21 cellular contexts compared by ENCODE assay signal in genomic region chr9:89544280-89544664, GRCh38. TPM values are rescaled to one million over a fixed set of nuclear protein-coding genes. Genes with fewer than 3 reads are reported as not detected.
DNase-seq lines count a peak whose midpoint lies in the region; ATAC-seq and TF ChIP-seq lines count a peak whose summit lies in the region.
"Had no signal": no experiment of that assay in that cellular context is flagged by ENCODE, and none has a peak within 500 bp of the region (broad histone marks: within the 10 kb centered on the region; RNA-seq: fewer than 3 reads in every experiment).

No MANE protein-coding gene starts in this region.

- intact Hi-C loops in psoas muscle (cut with DNase I) = loop anchor here (10.0 kb wide), 5 partner anchors 59 to 369 kb away; partner anchors contain the start of gene SHC3 (in 1 of the 2)

- peaks cover 15% of the 10 kb centered on the region for H3K9me3 Mint-ChIP-seq in activated CD4-positive, alpha-beta T cell treated with anti-CD3 and anti-CD28 coated beads, Interleukin-2, amount 10 ng/mL, durations not matched to agents 7 days and 5 days
- H3K9me3 Mint-ChIP-seq in H9 = peaks cover 15 to 17% of the 10 kb centered on the region in 2 experiments
- peaks cover 25% of the 10 kb centered on the region for H3K9me3 Mint-ChIP-seq in WTC11

- H3K23me2 ChIP-seq in H9 (ENCODE audit: insufficient read length, low read depth, low read length, poor library complexity, severe bottlenecking) = no peaks in the 10 kb centered on the region

- ATAC-seq in WTC11 (peak; percentile 69), psoas muscle (peak; percentile 3 to 20 (median 6)), GM19324 (IDR thresholded peaks at IDR 0.05; ENCODE audit: low FRiP score, unreplicated experiment) (no peak)
- ATAC-seq: heart left ventricle; left lobe of liver; naive thymus-derived CD4-positive, alpha-beta T cell; Right ventricle myocardium inferior had no signal

- peaks cover 17% of the 10 kb centered on the region for H3K36me3 Mint-ChIP-seq in activated CD4-positive, alpha-beta T cell treated with anti-CD3 and anti-CD28 coated beads, Interleukin-2, amount 10 ng/mL, durations not matched to agents 7 days and 5 days (ENCODE audit: low read depth)
- H3K36me3 Mint-ChIP-seq in H9 (ENCODE audit: insufficient read depth in 1 of 3, low read depth in 3 of 3) = peaks cover 4 to 17% (median 12%) of the 10 kb centered on the region in 3 experiments; a peak in 6 of 7 replicates
- peaks cover 18% of the 10 kb centered on the region for H3K36me3 Mint-ChIP-seq in WTC11

- H3K9me3 ChIP-seq in H9 (ENCODE audit: control insufficient read depth, low read depth, low read length) = no peaks in the 10 kb centered on the region
- H3K9me3 ChIP-seq in psoas muscle = no peaks in the 10 kb centered on the region
- H3K9me3 ChIP-seq: MG63, suprapubic skin had no signal

- no peak overlapping the region for H3T11ph ChIP-seq in H9 (ENCODE audit: low read length)

- H2BK15ac ChIP-seq in H9 (ENCODE audit: low read depth, low read length) = no peak overlapping the region

- DNase-seq in activated CD4-positive, alpha-beta T cell treated with anti-CD3 and anti-CD28 coated beads, Interleukin-2, amount 10 ng/mL, durations not matched to agents 7 days and 5 days = no peak
- no peak for DNase-seq in activated CD4-positive, alpha-beta T cell treated with anti-CD3 and anti-CD28 coated beads for 1 hour
- DNase-seq in H9 = peak; percentile 54
- DNase-seq in WTC11 (ENCODE audit: low spot score) = no peak
- no peak for DNase-seq in psoas muscle
- no peak for DNase-seq in GM13976 (ENCODE audit: low spot score)
- no peak for DNase-seq in HuH-7.5 (ENCODE audit: low spot score)
- DNase-seq: activated effector memory CD4-positive, alpha-beta T cell treated with Interleukin-2 at 50 U/mL for 16 hours; heart left ventricle; MG63; naive thymus-derived CD4-positive, alpha-beta T cell; NCI-H146; stimulated activated CD4-positive, alpha-beta T cell treated with anti-CD3 and anti-CD28 coated beads, Interleukin-2, amount 100 ng/mL, for 24 hours had no signal

- H3K4ac ChIP-seq in H9 (ENCODE audit: low read depth, low read length) = no peak overlapping the region

- no peak overlapping the region for H2BK120ac ChIP-seq in H9 (ENCODE audit: low read depth, low read length, poor library complexity, severe bottlenecking)

- H2BK12ac ChIP-seq in H9 (ENCODE audit: insufficient read length, low read depth, low read length) = no peak overlapping the region

- H2BK20ac ChIP-seq in H9 (ENCODE audit: low read depth, low read length, poor library complexity, severe bottlenecking) = no peak overlapping the region

- H3K4me1 Mint-ChIP-seq in activated CD4-positive, alpha-beta T cell treated with anti-CD3 and anti-CD28 coated beads, Interleukin-2, amount 10 ng/mL, durations not matched to agents 7 days and 5 days = peaks cover 45% of the 10 kb centered on the region
- H3K4me1 Mint-ChIP-seq in H9 = peaks cover 17 to 18% of the 10 kb centered on the region in 2 experiments
- H3K4me1 Mint-ChIP-seq in WTC11 = peaks cover 20% of the 10 kb centered on the region

- H3K4me1 ChIP-seq in H9 (ENCODE audit: insufficient read depth, low read length) (peaks cover 2% of the 10 kb centered on the region; the same call in 1 of the 2 replicates), psoas muscle (no peaks in the 10 kb centered on the region)

- no peaks in the 10 kb centered on the region for H3K36me3 ChIP-seq in psoas muscle (ENCODE audit: insufficient read depth in 1 of 2, low read depth in 1 of 2)
- H3K36me3 ChIP-seq: heart left ventricle, MG63, suprapubic skin had no signal

- in situ Hi-C loops in GM13976 (cut with MboI; ENCODE audit: low sequenced_read_pairs, unreplicated experiment) = no loop called here

- no peak overlapping the region for H3K9ac ChIP-seq in H9 (ENCODE audit: extremely low read depth, insufficient read length, low read length)

- H2BK5ac ChIP-seq in H9 (ENCODE audit: insufficient read length, low read length) = no peak overlapping the region

- H3K27ac ChIP-seq in H9 (ENCODE audit: insufficient read length, low read depth, low read length) (no peak overlapping the region), psoas muscle (no peak overlapping the region)
- H3K27ac ChIP-seq: C4-2B, epithelial cell of prostate, heart left ventricle, suprapubic skin had no signal

- no peak overlapping the region for H3K4me3 Mint-ChIP-seq in activated CD4-positive, alpha-beta T cell treated with anti-CD3 and anti-CD28 coated beads, Interleukin-2, amount 10 ng/mL, durations not matched to agents 7 days and 5 days
- H3K4me3 Mint-ChIP-seq in H9 (no peak overlapping the region), WTC11 (no peak overlapping the region)
- H3K4me3 Mint-ChIP-seq: T-helper 2 cell treated with Interferon-gamma antibody and Interleukin-4, amounts not matched to agents 5 μg/mL and 100 μg/mL, for 36 hours had no signal

- no peak overlapping the region for H3K4me3 ChIP-seq in psoas muscle
- H3K4me3 ChIP-seq: heart left ventricle, MG63, smooth muscle cell, suprapubic skin had no signal

- no peak overlapping the region for H4K5ac ChIP-seq in H9 (ENCODE audit: insufficient read length, low read depth, low read length)

- no peak overlapping the region for H3K14ac ChIP-seq in H9 (ENCODE audit: insufficient read depth, low read length)

- H3K79me1 ChIP-seq in H9 (ENCODE audit: insufficient read depth, low read depth, low read length, poor library complexity, severe bottlenecking) = no peaks in the 10 kb centered on the region

- H3K23ac ChIP-seq in H9 (ENCODE audit: insufficient read length, low read depth, low read length) = no peak overlapping the region

- no peaks in the 10 kb centered on the region for H3K79me2 ChIP-seq in H9 (ENCODE audit: insufficient read depth, low read length)

- no peak overlapping the region for H3K4me2 ChIP-seq in H9 (ENCODE audit: insufficient read depth, insufficient read length, low read length)
- H3K4me2 ChIP-seq: smooth muscle cell had no signal

- WGBS in H9 (ENCODE audit: extremely low coverage, insufficient read length, low lambda C conversion rate) = no CpG with 5 or more reads among the region's 5 CpGs
- 56 to 79% (median 66%) methylated on average over 5 of the region's 5 CpGs for WGBS in psoas muscle, 3 donors

- H2AK5ac ChIP-seq in H9 (ENCODE audit: insufficient read length, low read length) = no peak overlapping the region

- no peak overlapping the region for H3K18ac ChIP-seq in H9 (ENCODE audit: insufficient read length, low read depth, low read length)

- H4K20me1 ChIP-seq in H9 (ENCODE audit: control insufficient read depth, insufficient read depth, insufficient read length) = no peaks in the 10 kb centered on the region

- no peak overlapping the region for H2AFZ ChIP-seq in H9 (ENCODE audit: low read length)

- no peaks in the 10 kb centered on the region for H3K27me3 Mint-ChIP-seq in activated CD4-positive, alpha-beta T cell treated with anti-CD3 and anti-CD28 coated beads, Interleukin-2, amount 10 ng/mL, durations not matched to agents 7 days and 5 days
- peaks cover 8% of the 10 kb centered on the region for H3K27me3 Mint-ChIP-seq in H9 (ENCODE audit: low read depth)
- peaks cover 3% of the 10 kb centered on the region; the same call in 1 of the 2 replicates for H3K27me3 Mint-ChIP-seq in WTC11 (ENCODE audit: low read depth)
- H3K27me3 Mint-ChIP-seq: naive thymus-derived CD4-positive, alpha-beta T cell had no signal

- POLR2A ChIA-PET in activated CD4-positive, alpha-beta T cell treated with anti-CD3 and anti-CD28 coated beads, Interleukin-2, amount 10 ng/mL, durations not matched to agents 7 days and 5 days (lab: Charles Lee) = interaction anchor here (0.6 to 1.1 kb wide), 2 partner anchors 55 to 130 kb away, joined by 3 to 5 read pairs; no protein-coding TSS in a partner anchor
- POLR2A ChIA-PET in WTC11 (lab: Charles Lee) = no interaction called here

- H3K27ac Mint-ChIP-seq in activated CD4-positive, alpha-beta T cell treated with anti-CD3 and anti-CD28 coated beads, Interleukin-2, amount 10 ng/mL, durations not matched to agents 7 days and 5 days = peak overlapping the region; percentile 33
- peak overlapping the region in 2 of 3 experiments; percentile 34 to 45; a peak in 1 of 7 replicates for H3K27ac Mint-ChIP-seq in H9
- peak overlapping the region; percentile 50; the same call in 1 of the 2 replicates for H3K27ac Mint-ChIP-seq in WTC11
- H3K27ac Mint-ChIP-seq: T-helper 2 cell treated with Interferon-gamma antibody and Interleukin-4, amounts not matched to agents 5 μg/mL and 100 μg/mL, for 36 hours had no signal

- H3K27me3 ChIP-seq in H9 (ENCODE audit: insufficient read depth, low read length) = no peaks in the 10 kb centered on the region
- no peaks in the 10 kb centered on the region for H3K27me3 ChIP-seq in psoas muscle (ENCODE audit: insufficient read depth in 3 of 3, low read length in 2 of 3)
- H3K27me3 ChIP-seq: heart left ventricle, MG63, suprapubic skin had no signal

- no peak overlapping the region for H4K91ac ChIP-seq in H9 (ENCODE audit: insufficient read length, low read depth, low read length)

- H4K8ac ChIP-seq in H9 (replicated peaks; ENCODE audit: insufficient read length, low read depth, low read length) = no peak overlapping the region

- CTCF ChIA-PET in activated CD4-positive, alpha-beta T cell treated with anti-CD3 and anti-CD28 coated beads, Interleukin-2, amount 10 ng/mL, durations not matched to agents 7 days and 5 days (lab: Charles Lee) = interaction anchor here (0.7 kb wide), 1 partner anchor 142 kb away, joined by 6 read pairs; no protein-coding TSS in a partner anchor
- CTCF ChIA-PET in WTC11 (lab: Charles Lee) = interaction anchor here (0.7 to 3.6 kb wide), 6 partner anchors 12 to 310 kb away, joined by 3 to 25 read pairs (median 5); no protein-coding TSS in a partner anchor

- no peak overlapping the region for H3K56ac ChIP-seq in H9 (ENCODE audit: insufficient read length, low read depth, low read length)

- TF ChIP-seq CTCF in H9 (conservative IDR thresholded peaks at IDR 0.05) (no peak), WTC11 (IDR thresholded peaks at IDR 0.05) (no peak), psoas muscle (IDR thresholded peaks at IDR 0.05) (no peak), GM13976 (IDR thresholded peaks at IDR 0.05; ENCODE audit: borderline replicate concordance, control extremely low read depth, extremely low read depth, insufficient read depth, missing control alignments) (no peak)

RNA-seq across cellular contexts. Expression of gene SEMA4D, which starts 46.4 kb away (rescaled TPM):
- 100 to 1,000 TPM; 334 to 336 TPM for total RNA-seq in activated CD4-positive, alpha-beta T cell treated with anti-CD3 and anti-CD28 coated beads, Interleukin-2, amount 10 ng/mL, durations not matched to agents 7 days and 5 days
- total RNA-seq in H9 (2021) (41.8 and 47.2 TPM in 2 replicates), WTC11 (2021) (60.5 to 67.8 TPM (median 65.2 TPM) in 3 replicates), psoas muscle (100 to 1,000 TPM in 1 of 4 donors, 10 to 100 TPM in 3; 32.1 to 111 (median 63.6) TPM)
- 10 to 100 TPM in 2 of 3 donors, 1 to 10 TPM in 1; 9.3 to 26.8 (median 22.3) TPM for polyA plus RNA-seq in psoas muscle
